Comparison of ENCODE assay signal across 16 cellular contexts in the genomic region with DNA sequence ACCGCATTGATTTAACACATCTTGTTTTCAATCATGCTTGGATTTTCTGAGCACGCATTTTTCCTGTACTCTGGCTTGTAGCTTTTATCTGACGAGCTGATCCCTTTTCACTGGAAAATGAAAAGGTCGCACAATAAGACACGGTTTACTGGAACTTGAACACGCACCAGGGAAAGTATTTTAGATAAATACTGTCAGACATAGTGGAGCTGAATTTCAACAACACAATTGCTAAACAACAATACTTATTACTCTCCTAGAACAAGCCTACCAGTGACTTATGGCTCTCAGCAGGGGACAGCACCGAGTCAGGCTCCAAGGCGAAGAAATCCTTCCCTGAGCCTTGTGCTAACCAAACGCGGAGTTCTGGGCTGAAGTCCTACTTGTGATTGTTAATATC.
DNase-seq lines count a peak whose midpoint lies in the region; ATAC-seq and TF ChIP-seq lines count a peak whose summit lies in the region.
"Had no signal": no experiment of that assay in that cellular context is flagged by ENCODE, and none has a peak within 500 bp of the region (broad histone marks: within the 10 kb centered on the region; RNA-seq: fewer than 3 reads in every experiment).

No MANE protein-coding gene starts in this region.

- DNase-seq in SK-N-SH, result no peak
- peak; percentile 55 to 68 for DNase-seq in cardiac fibroblast (ENCODE audit: low read depth in 2 of 2)
- DNase-seq in hepatocyte (ENCODE audit: low spot score), result peak; percentile 16
- DNase-seq in ureter (ENCODE audit: low spot score), result peak; percentile 55
- no peak for DNase-seq in NAMALWA (ENCODE audit: low spot score)
- DNase-seq in stimulated activated CD4-positive, alpha-beta T cell treated with anti-CD3 and anti-CD28 coated beads, Interleukin-1b, Interleukin-23, amount 100 ng/mL, for 48 hours, result no peak
- DNase-seq: activated T-cell treated with anti-CD3 and anti-CD28 coated beads, Interleukin-2, amount 50 U/mL, for 1 hour; KBM-7; NCI-H2081; stimulated activated CD4-positive, alpha-beta T cell treated with anti-CD3 and anti-CD28 coated beads, Interleukin-12 subunit alpha, Interleukin-12 subunit beta, amount 100 ng/mL, for 4 hours; transverse colon had no signal

- no peaks in the 10 kb centered on the region for H3K36me3 ChIP-seq in SK-N-SH (replicated peaks in 1 of 2; ENCODE audit: control insufficient read depth in 1 of 2, insufficient read depth in 2 of 2, low read length in 1 of 2)
- no peaks in the 10 kb centered on the region for H3K36me3 ChIP-seq in hepatocyte (replicated peaks; ENCODE audit: insufficient read depth, low read depth)
- H3K36me3 ChIP-seq: neutrophil, transverse colon had no signal

- TF ChIP-seq CTCF in SK-N-SH (IDR thresholded peaks at IDR 0.05) (peak; percentile 18; the same call in 1 of the 2 replicates), cardiac fibroblast (IDR thresholded peaks at IDR 0.05; ENCODE audit: low read depth, low read length) (peak; percentile 51), hepatocyte (IDR thresholded peaks at IDR 0.05; ENCODE audit: poor library complexity) (peak; percentile 28)

- H3K4me1 ChIP-seq in SK-N-SH (ENCODE audit: control insufficient read depth in 1 of 2, insufficient read depth in 2 of 2, low read depth in 1 of 2, low read length in 1 of 2) (peaks cover 0 to 3% of the 10 kb centered on the region in 2 experiments; a peak in 1 of 4 replicates), hepatocyte (ENCODE audit: insufficient read depth) (peaks cover 4% of the 10 kb centered on the region)
- H3K4me1 ChIP-seq: transverse colon had no signal

- H3F3A ChIP-seq in SK-N-SH (replicated peaks; ENCODE audit: insufficient read depth), result no peaks in the 10 kb centered on the region

- ATAC-seq in SK-N-SH treated with all-trans-retinoic acid at 6 μM for 48 hours (no peak), HG02623 (IDR thresholded peaks at IDR 0.05; ENCODE audit: unreplicated experiment) (no peak)

- 62% methylated on average over 10 of the region's 10 CpGs for WGBS in SK-N-SH (ENCODE audit: low lambda C conversion rate)
- WGBS in hepatocyte (ENCODE audit: low lambda C conversion rate, missing lambda C conversion rate), result 59% methylated on average over 10 of the region's 10 CpGs

- H4K20me1 ChIP-seq in SK-N-SH (ENCODE audit: insufficient read depth), result no peaks in the 10 kb centered on the region
- no peaks in the 10 kb centered on the region for H4K20me1 ChIP-seq in hepatocyte (ENCODE audit: insufficient read depth, poor library complexity, severe bottlenecking)

- no peaks in the 10 kb centered on the region for H3K9me3 ChIP-seq in SK-N-SH
- H3K9me3 ChIP-seq in hepatocyte (ENCODE audit: low read depth), result no peaks in the 10 kb centered on the region
- H3K9me3 ChIP-seq: neutrophil, transverse colon had no signal

- no peak for TF ChIP-seq EP300 in SK-N-SH (IDR thresholded peaks at IDR 0.05; ENCODE audit: borderline replicate concordance in 1 of 2, low read depth in 1 of 2, low read length in 1 of 2)

- H3K79me2 ChIP-seq in SK-N-SH (ENCODE audit: insufficient read depth), result no peaks in the 10 kb centered on the region
- no peaks in the 10 kb centered on the region for H3K79me2 ChIP-seq in hepatocyte

- no peak overlapping the region for H3K4me3 ChIP-seq in SK-N-SH (ENCODE audit: low read depth in 2 of 2, low read length in 1 of 2)
- no peak overlapping the region for H3K4me3 ChIP-seq in cardiac fibroblast (replicated peaks in 1 of 2; ENCODE audit: low read depth in 2 of 2, low read length in 2 of 2)
- no peak overlapping the region for H3K4me3 ChIP-seq in hepatocyte
- H3K4me3 ChIP-seq: lung, SK-N-MC, transverse colon had no signal

- H2AFZ ChIP-seq in SK-N-SH (ENCODE audit: low read depth) (no peak overlapping the region), hepatocyte (no peak overlapping the region)

- CTCF ChIA-PET in SK-N-SH (lab: Yijun Ruan, JAX), result interaction anchor here (0.8 to 2.3 kb wide), 6 partner anchors 14 to 565 kb away, joined by 3 to 15 read pairs (median 3); no protein-coding TSS in a partner anchor

- POLR2A ChIA-PET in SK-N-SH (lab: Yijun Ruan, JAX), result no interaction called here

- no peak overlapping the region for H3K4me2 ChIP-seq in SK-N-SH
- no peak overlapping the region for H3K4me2 ChIP-seq in hepatocyte

- H3K9me2 ChIP-seq in SK-N-SH, result no peaks in the 10 kb centered on the region
- no peaks in the 10 kb centered on the region for H3K9me2 ChIP-seq in hepatocyte (replicated peaks; ENCODE audit: insufficient read depth)

- H3K27ac ChIP-seq in SK-N-SH (ENCODE audit: low read depth in 2 of 2, low read length in 1 of 2) (no peak overlapping the region; a peak in 1 of 4 replicates), hepatocyte (no peak overlapping the region)
- H3K27ac ChIP-seq: neutrophil, SK-N-MC, transverse colon had no signal

- H3K27me3 ChIP-seq in SK-N-SH (ENCODE audit: insufficient read depth) (no peaks in the 10 kb centered on the region), hepatocyte (peaks cover 20% of the 10 kb centered on the region)
- H3K27me3 ChIP-seq: transverse colon had no signal

- TF ChIP-seq RAD21 in SK-N-SH (IDR thresholded peaks at IDR 0.05; ENCODE audit: low read length), result peak; percentile 46; the same call in 1 of the 2 replicates

- no peak overlapping the region for H3K9ac ChIP-seq in SK-N-SH

TF ChIP-seq in SK-N-SH, 30 proteins besides CTCF, POLR2A, EP300 and RAD21:
- TF ChIP-seq FOSL2 (IDR thresholded peaks at IDR 0.05; ENCODE audit: borderline replicate concordance, low read depth), result no peak
- no peak for TF ChIP-seq FOXJ3 (CRISPR knock-in tag; IDR thresholded peaks at IDR 0.05)
- no peak for TF ChIP-seq MAX (IDR thresholded peaks at IDR 0.05; ENCODE audit: low read depth)
- TF ChIP-seq NRF1 (IDR thresholded peaks at IDR 0.05; ENCODE audit: low read depth, low read length), result no peak
- TF ChIP-seq FOXM1 (IDR thresholded peaks at IDR 0.05; ENCODE audit: low read depth), result no peak
- no peak for TF ChIP-seq TCF12 (IDR thresholded peaks at IDR 0.05)
- TF ChIP-seq GABPA (IDR thresholded peaks at IDR 0.05; ENCODE audit: low read depth), result no peak
- TF ChIP-seq POLR2AphosphoS5 (IDR thresholded peaks at IDR 0.05; ENCODE audit: low read depth, low read length), result no peak
- TF ChIP-seq TEAD4 (IDR thresholded peaks at IDR 0.05; ENCODE audit: borderline replicate concordance, insufficient read depth), result no peak
- TF ChIP-seq, protein P1, sequence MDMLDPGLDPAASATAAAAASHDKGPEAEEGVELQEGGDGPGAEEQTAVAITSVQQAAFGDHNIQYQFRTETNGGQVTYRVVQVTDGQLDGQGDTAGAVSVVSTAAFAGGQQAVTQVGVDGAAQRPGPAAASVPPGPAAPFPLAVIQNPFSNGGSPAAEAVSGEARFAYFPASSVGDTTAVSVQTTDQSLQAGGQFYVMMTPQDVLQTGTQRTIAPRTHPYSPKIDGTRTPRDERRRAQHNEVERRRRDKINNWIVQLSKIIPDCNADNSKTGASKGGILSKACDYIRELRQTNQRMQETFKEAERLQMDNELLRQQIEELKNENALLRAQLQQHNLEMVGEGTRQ (IDR thresholded peaks at IDR 0.05; ENCODE audit: borderline replicate concordance, low read depth, low read length), result no peak

TF ChIP-seq in SK-N-SH treated with all-trans-retinoic acid at 6 μM for 48 hours, 23 proteins besides CTCF, POLR2A, EP300 and RAD21 (continues in another document):
- TF ChIP-seq, protein P2, sequence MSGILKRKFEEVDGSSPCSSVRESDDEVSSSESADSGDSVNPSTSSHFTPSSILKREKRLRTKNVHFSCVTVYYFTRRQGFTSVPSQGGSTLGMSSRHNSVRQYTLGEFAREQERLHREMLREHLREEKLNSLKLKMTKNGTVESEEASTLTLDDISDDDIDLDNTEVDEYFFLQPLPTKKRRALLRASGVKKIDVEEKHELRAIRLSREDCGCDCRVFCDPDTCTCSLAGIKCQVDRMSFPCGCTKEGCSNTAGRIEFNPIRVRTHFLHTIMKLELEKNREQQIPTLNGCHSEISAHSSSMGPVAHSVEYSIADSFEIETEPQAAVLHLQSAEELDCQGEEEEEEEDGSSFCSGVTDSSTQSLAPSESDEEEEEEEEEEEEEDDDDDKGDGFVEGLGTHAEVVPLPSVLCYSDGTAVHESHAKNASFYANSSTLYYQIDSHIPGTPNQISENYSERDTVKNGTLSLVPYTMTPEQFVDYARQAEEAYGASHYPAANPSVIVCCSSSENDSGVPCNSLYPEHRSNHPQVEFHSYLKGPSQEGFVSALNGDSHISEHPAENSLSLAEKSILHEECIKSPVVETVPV (CRISPR knock-in tag; IDR thresholded peaks at IDR 0.05), result no peak
- TF ChIP-seq, protein P3, sequence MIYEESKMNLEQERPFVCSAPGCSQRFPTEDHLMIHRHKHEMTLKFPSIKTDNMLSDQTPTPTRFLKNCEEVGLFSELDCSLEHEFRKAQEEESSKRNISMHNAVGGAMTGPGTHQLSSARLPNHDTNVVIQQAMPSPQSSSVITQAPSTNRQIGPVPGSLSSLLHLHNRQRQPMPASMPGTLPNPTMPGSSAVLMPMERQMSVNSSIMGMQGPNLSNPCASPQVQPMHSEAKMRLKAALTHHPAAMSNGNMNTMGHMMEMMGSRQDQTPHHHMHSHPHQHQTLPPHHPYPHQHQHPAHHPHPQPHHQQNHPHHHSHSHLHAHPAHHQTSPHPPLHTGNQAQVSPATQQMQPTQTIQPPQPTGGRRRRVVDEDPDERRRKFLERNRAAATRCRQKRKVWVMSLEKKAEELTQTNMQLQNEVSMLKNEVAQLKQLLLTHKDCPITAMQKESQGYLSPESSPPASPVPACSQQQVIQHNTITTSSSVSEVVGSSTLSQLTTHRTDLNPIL (CRISPR knock-in tag; IDR thresholded peaks at IDR 0.05; ENCODE audit: low read depth), result no peak
- TF ChIP-seq ISL1 (CRISPR knock-in tag; IDR thresholded peaks at IDR 0.05), result no peak
- no peak for TF ChIP-seq TSHZ2 (CRISPR knock-in tag; IDR thresholded peaks at IDR 0.05)

Comparison
In these comparisons a context has a peak if more than half of its experiments do, and no peak if none do; other contexts are left out.
1. DNase-seq: peak in cardiac fibroblast (2 of 2), hepatocyte (single experiment) and ureter (single experiment); none in SK-N-SH (single experiment), NAMALWA (single experiment) and stimulated activated CD4-positive, alpha-beta T cell treated with anti-CD3 and anti-CD28 coated beads, Interleukin-1b, Interleukin-23, amount 100 ng/mL, for 48 hours (single experiment).
2. Peak in every context shown above with its lines, with median percentiles within 50 percentile points of each other: CTCF ChIP-seq.